In genomic region chr3:140568131-140568530, GRCh38 we compare ENCODE assay signal across 33 cellular contexts.
"Had no signal": no experiment of that assay in that cellular context is flagged by ENCODE, and none has a peak within 500 bp of the region (broad histone marks: within the 10 kb centered on the region; RNA-seq: fewer than 3 reads in every experiment).

No MANE protein-coding gene starts in this region.

- H3K27me3 ChIP-seq: adrenal gland, ascending aorta, body of pancreas, brain microvascular endothelial cell, breast epithelium, cardiac muscle cell had no signal

- H3K4me1 ChIP-seq: ascending aorta had no signal

- ATAC-seq: activated naive CD4-positive, alpha-beta T cell treated with anti-CD3 and anti-CD28 coated beads, Interleukin-2, amount 50 U/mL, for 72 hours; activated naive CD8-positive, alpha-beta T cell treated with anti-CD3 and anti-CD28 coated beads, Interleukin-2, amount 50 U/mL, for 24 hours; activated T-cell treated with anti-CD3 and anti-CD28 coated beads, Interleukin-2, amount 50 U/mL, for 4 hours; activated T-cell treated with anti-CD3 and anti-CD28 coated beads, Interleukin-2, amount 50 U/mL, for 72 hours; activated T-helper 17 cell treated with anti-CD3 and anti-CD28 coated beads, Interleukin-2, amount 50 U/mL, for 72 hours; body of pancreas had no signal

- DNase-seq: activated effector memory CD4-positive, alpha-beta T cell treated with anti-CD3 and anti-CD28 coated beads, Interleukin-2, amount 50 U/mL, for 16 hours; activated effector memory CD4-positive, alpha-beta T cell treated with Interleukin-2 at 50 U/mL for 16 hours; activated gamma-delta T cell; activated gamma-delta T cell treated with Interleukin-2 at 50 U/mL for 16 hours; activated naive CD4-positive, alpha-beta T cell; activated naive CD4-positive, alpha-beta T cell treated with anti-CD3 and anti-CD28 coated beads for 36 hours; activated naive CD4-positive, alpha-beta T cell treated with anti-CD3 and anti-CD28 coated beads, Interleukin-2, amount 10 ng/mL, durations not matched to agents 7 days and 5 days; activated naive CD4-positive, alpha-beta T cell treated with anti-CD3 and anti-CD28 coated beads, Interleukin-2, amount 50 U/mL, for 16 hours; activated naive CD4-positive, alpha-beta T cell treated with Interleukin-2 at 50 U/mL for 16 hours; activated naive CD8-positive, alpha-beta T cell treated with anti-CD3 and anti-CD28 coated beads for 36 hours; activated naive CD8-positive, alpha-beta T cell treated with anti-CD3 and anti-CD28 coated beads, Interleukin-2, amount 10 ng/mL, durations not matched to agents 7 days and 5 days; activated naive CD8-positive, alpha-beta T cell treated with anti-CD3 and anti-CD28 coated beads, Interleukin-2, amount 50 U/mL, for 24 hours; activated T-cell treated with anti-CD3 and anti-CD28 coated beads for 4 hours; activated T-cell treated with anti-CD3 and anti-CD28 coated beads, Interleukin-2, amount 50 U/mL, for 1 hour; activated T-cell treated with anti-CD3 and anti-CD28 coated beads, Interleukin-2, amount 50 U/mL, for 24 hours; activated T-cell treated with anti-CD3 and anti-CD28 coated beads, Interleukin-2, amount 50 U/mL, for 4 hours; activated T-cell treated with anti-CD3 and anti-CD28 coated beads, Interleukin-2, amount 50 U/mL, for 48 hours; activated T-cell treated with anti-CD3 and anti-CD28 coated beads, Interleukin-2, amount 50 U/mL, for 72 hours; adrenal gland; amniotic stem cell; amygdala; anterior cingulate cortex; aorta; body of pancreas; brain microvascular endothelial cell; caudate nucleus; central memory CD4-positive, alpha-beta T cell; cerebellar nuclear complex had no signal

- H3K36me3 ChIP-seq: adrenal gland, ascending aorta, brain microvascular endothelial cell, breast epithelium, cardiac muscle cell had no signal

- H3K9me3 ChIP-seq: adrenal gland, ascending aorta, body of pancreas, breast epithelium had no signal

- H3K4me3 ChIP-seq: adrenal gland, ascending aorta, body of pancreas, breast epithelium, cardiac muscle cell had no signal

- H3K27ac ChIP-seq: adrenal gland, ascending aorta, body of pancreas, brain microvascular endothelial cell, breast epithelium, cardiac muscle cell had no signal
